Comparison of ENCODE assay signal across 1 cellular context in the genomic region with DNA sequence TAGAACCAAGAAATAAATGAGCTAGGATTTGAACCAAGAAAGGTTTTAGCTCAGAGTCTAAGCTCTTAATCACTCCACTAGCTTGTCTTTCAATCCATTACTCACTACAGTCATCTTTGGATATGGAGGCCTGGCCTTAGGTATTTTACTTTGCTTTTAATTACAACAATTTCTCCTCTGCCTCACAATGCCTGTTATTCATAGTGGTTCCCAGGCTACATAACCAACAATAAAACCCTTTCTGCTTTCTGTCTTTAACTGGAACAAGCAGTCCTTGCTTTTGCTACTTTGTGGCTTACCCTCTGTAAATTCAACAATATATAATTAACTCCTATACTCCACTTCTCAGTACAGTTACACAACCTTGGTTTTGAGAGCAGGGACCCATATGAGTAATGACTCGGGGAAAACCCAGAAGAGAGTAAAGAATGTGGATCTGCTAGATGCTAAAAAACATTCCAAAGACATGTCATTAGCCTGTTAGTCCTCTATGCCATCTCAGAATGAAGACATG.
TF ChIP-seq lines count a peak whose summit lies in the region.

No MANE protein-coding gene starts in this region.

TF ChIP-seq in WTC11, 78 proteins besides CTCF, POLR2A, EP300 and RAD21 (continued from another document):
- TF ChIP-seq ZNF121 (CRISPR knock-in tag; IDR thresholded peaks at IDR 0.05) (no peak), CREB1 (CRISPR knock-in tag; IDR thresholded peaks at IDR 0.05) (no peak), STAT6 (CRISPR knock-in tag; conservative IDR thresholded peaks at IDR 0.05; ENCODE audit: low read depth) (no peak)
- TF ChIP-seq, protein P1, sequence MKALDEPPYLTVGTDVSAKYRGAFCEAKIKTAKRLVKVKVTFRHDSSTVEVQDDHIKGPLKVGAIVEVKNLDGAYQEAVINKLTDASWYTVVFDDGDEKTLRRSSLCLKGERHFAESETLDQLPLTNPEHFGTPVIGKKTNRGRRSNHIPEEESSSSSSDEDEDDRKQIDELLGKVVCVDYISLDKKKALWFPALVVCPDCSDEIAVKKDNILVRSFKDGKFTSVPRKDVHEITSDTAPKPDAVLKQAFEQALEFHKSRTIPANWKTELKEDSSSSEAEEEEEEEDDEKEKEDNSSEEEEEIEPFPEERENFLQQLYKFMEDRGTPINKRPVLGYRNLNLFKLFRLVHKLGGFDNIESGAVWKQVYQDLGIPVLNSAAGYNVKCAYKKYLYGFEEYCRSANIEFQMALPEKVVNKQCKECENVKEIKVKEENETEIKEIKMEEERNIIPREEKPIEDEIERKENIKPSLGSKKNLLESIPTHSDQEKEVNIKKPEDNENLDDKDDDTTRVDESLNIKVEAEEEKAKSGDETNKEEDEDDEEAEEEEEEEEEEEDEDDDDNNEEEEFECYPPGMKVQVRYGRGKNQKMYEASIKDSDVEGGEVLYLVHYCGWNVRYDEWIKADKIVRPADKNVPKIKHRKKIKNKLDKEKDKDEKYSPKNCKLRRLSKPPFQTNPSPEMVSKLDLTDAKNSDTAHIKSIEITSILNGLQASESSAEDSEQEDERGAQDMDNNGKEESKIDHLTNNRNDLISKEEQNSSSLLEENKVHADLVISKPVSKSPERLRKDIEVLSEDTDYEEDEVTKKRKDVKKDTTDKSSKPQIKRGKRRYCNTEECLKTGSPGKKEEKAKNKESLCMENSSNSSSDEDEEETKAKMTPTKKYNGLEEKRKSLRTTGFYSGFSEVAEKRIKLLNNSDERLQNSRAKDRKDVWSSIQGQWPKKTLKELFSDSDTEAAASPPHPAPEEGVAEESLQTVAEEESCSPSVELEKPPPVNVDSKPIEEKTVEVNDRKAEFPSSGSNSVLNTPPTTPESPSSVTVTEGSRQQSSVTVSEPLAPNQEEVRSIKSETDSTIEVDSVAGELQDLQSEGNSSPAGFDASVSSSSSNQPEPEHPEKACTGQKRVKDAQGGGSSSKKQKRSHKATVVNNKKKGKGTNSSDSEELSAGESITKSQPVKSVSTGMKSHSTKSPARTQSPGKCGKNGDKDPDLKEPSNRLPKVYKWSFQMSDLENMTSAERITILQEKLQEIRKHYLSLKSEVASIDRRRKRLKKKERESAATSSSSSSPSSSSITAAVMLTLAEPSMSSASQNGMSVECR (CRISPR knock-in tag; IDR thresholded peaks at IDR 0.05; ENCODE audit: borderline replicate concordance) = no peak
